Comparison of ENCODE assay signal across 14 cellular contexts in the genomic region with DNA sequence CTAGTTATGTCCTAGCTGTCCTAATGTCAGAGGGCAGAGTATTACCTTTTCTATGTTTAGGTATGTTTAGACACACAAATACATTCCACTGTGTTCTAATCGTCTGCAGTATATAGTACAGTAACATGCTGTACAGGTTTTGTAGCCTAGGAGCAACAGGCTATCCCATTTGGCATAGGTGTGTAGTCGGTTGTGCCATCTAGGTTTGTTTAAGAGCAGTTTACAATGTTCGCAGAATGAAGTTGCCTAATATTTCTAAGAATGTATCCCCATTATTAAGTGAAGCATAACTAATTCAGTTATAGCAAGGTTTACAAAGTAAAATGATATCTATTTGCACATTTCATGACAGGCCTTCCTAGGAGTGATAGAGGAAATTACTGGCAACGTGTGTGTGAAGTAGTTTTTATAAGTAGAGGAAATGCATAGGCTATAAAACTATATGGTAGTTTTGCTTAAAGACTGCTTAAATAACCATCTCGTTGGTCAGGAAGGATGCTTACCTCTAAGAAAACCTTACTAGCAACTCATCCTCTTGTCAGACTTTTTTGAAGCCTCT. TPM values are rescaled to one million over a fixed set of nuclear protein-coding genes. Genes with fewer than 3 reads are reported as not detected.
DNase-seq lines count a peak whose midpoint lies in the region; ATAC-seq and TF ChIP-seq lines count a peak whose summit lies in the region.
"Had no signal": no experiment of that assay in that cellular context is flagged by ENCODE, and none has a peak within 500 bp of the region (broad histone marks: within the 10 kb centered on the region; RNA-seq: fewer than 3 reads in every experiment).

No MANE protein-coding gene starts in this region.

- peak overlapping the region; percentile 71 for H3K4me2 ChIP-seq in DOHH2 (ENCODE audit: low read length)

- H3K4me3 Mint-ChIP-seq in CD4-positive, alpha-beta T cell, result peak overlapping the region; percentile 52
- peak overlapping the region; percentile 74 for H3K4me3 Mint-ChIP-seq in T-helper 2 cell treated with Interferon-gamma antibody and Interleukin-4, amounts not matched to agents 5 μg/mL and 100 μg/mL, for 36 hours

- no peaks in the 10 kb centered on the region for H3K9me3 ChIP-seq in CD4-positive, alpha-beta T cell (ENCODE audit: control insufficient read depth, low read length)
- H3K9me3 ChIP-seq in DOHH2 (ENCODE audit: control insufficient read depth, insufficient read depth, low read length), result no peaks in the 10 kb centered on the region
- H3K9me3 ChIP-seq in mucosa of rectum (ENCODE audit: control insufficient read depth in 2 of 2, low read length in 2 of 2), result no peaks in the 10 kb centered on the region
- H3K9me3 ChIP-seq: ascending aorta, right lobe of liver had no signal

- H3K4me1 ChIP-seq in DOHH2 (ENCODE audit: control insufficient read depth, low read length), result peaks cover 60% of the 10 kb centered on the region
- H3K4me1 ChIP-seq in mucosa of rectum (ENCODE audit: control insufficient read depth in 2 of 2, insufficient read depth in 2 of 2, low read length in 2 of 2), result peaks cover 2 to 15% of the 10 kb centered on the region in 2 donors

- no peaks in the 10 kb centered on the region for H4K20me1 ChIP-seq in DOHH2 (ENCODE audit: control insufficient read depth, insufficient read depth, low read depth, low read length)

- H3K4me3 ChIP-seq in DOHH2 (ENCODE audit: low read length) (peak overlapping the region; percentile 67), mucosa of rectum (ENCODE audit: low read length in 2 of 2) (no peak overlapping the region)
- H3K4me3 ChIP-seq: ascending aorta, right lobe of liver, SK-N-MC had no signal

- POLR2A ChIA-PET in CD4-positive, alpha-beta T cell (lab: Charles Lee), result interaction anchor here (1.7 kb wide), 1 partner anchor 65 kb away, joined by 8 read pairs; no protein-coding TSS in a partner anchor

- no peaks in the 10 kb centered on the region for H3K9me3 Mint-ChIP-seq in CD4-positive, alpha-beta T cell
- no peaks in the 10 kb centered on the region for H3K9me3 Mint-ChIP-seq in T-helper 2 cell treated with Interferon-gamma antibody and Interleukin-4, amounts not matched to agents 5 μg/mL and 100 μg/mL, for 36 hours

- H3F3A ChIP-seq in DOHH2 (ENCODE audit: control insufficient read depth, insufficient read depth), result peaks cover 23% of the 10 kb centered on the region

- H3K27ac ChIP-seq in CD4-positive, alpha-beta T cell (ENCODE audit: low read depth, low read length), result no peak overlapping the region
- H3K27ac ChIP-seq in DOHH2 (ENCODE audit: low read depth, low read length) (peak overlapping the region; percentile 40), mucosa of rectum (ENCODE audit: low read depth in 2 of 2, low read length in 2 of 2) (peak overlapping the region; percentile 2 to 3)
- H3K27ac ChIP-seq: ascending aorta, SK-N-MC had no signal

- intact Hi-C loops in CD4-positive, alpha-beta T cell (cut with DNase I, micrococcal nuclease), result no loop called here

- CTCF ChIA-PET in CD4-positive, alpha-beta T cell (lab: Charles Lee), result interaction anchor here (1.9 kb wide), 1 partner anchor 65 kb away, joined by 5 read pairs; no protein-coding TSS in a partner anchor

- no peaks in the 10 kb centered on the region for H3K9me2 ChIP-seq in DOHH2 (replicated peaks; ENCODE audit: control insufficient read depth, low read length)

- H3K79me2 ChIP-seq in DOHH2 (ENCODE audit: control insufficient read depth, low read length), result peaks cover 77% of the 10 kb centered on the region

- H3K36me3 ChIP-seq in DOHH2 (ENCODE audit: control insufficient read depth, low read length), result peaks cover 13% of the 10 kb centered on the region; the same call in 1 of the 2 replicates
- H3K36me3 ChIP-seq in mucosa of rectum (ENCODE audit: control insufficient read depth in 2 of 2, insufficient read depth in 2 of 2, low read length in 2 of 2), result no peaks in the 10 kb centered on the region
- H3K36me3 ChIP-seq: ascending aorta, right lobe of liver had no signal

- H3K27me3 ChIP-seq in CD4-positive, alpha-beta T cell (ENCODE audit: control insufficient read depth, insufficient read depth, low read length), result no peaks in the 10 kb centered on the region
- no peaks in the 10 kb centered on the region for H3K27me3 ChIP-seq in DOHH2 (ENCODE audit: control insufficient read depth, low read length)
- no peaks in the 10 kb centered on the region for H3K27me3 ChIP-seq in mucosa of rectum (ENCODE audit: control insufficient read depth in 2 of 2, insufficient read depth in 2 of 2, low read length in 2 of 2)
- H3K27me3 ChIP-seq: ascending aorta, right lobe of liver had no signal

- peaks cover 21% of the 10 kb centered on the region for H3K36me3 Mint-ChIP-seq in CD4-positive, alpha-beta T cell (ENCODE audit: low read depth)
- H3K36me3 Mint-ChIP-seq in T-helper 2 cell treated with Interferon-gamma antibody and Interleukin-4, amounts not matched to agents 5 μg/mL and 100 μg/mL, for 36 hours (ENCODE audit: low read depth), result peaks cover 12% of the 10 kb centered on the region

- TF ChIP-seq CTCF in CD4-positive, alpha-beta T cell (IDR thresholded peaks at IDR 0.05), result no peak
- TF ChIP-seq CTCF in DOHH2 (IDR thresholded peaks at IDR 0.05; ENCODE audit: low read depth, low read length, poor library complexity, severe bottlenecking), result no peak

- H3K4me1 Mint-ChIP-seq in CD4-positive, alpha-beta T cell (ENCODE audit: low read depth), result peaks cover 71% of the 10 kb centered on the region
- peaks cover 58% of the 10 kb centered on the region for H3K4me1 Mint-ChIP-seq in T-helper 2 cell treated with Interferon-gamma antibody and Interleukin-4, amounts not matched to agents 5 μg/mL and 100 μg/mL, for 36 hours (ENCODE audit: low read depth)

- ATAC-seq in CD4-positive, alpha-beta T cell (ENCODE audit: poor library complexity), result no peak
- no peak for ATAC-seq in HG03439 (IDR thresholded peaks at IDR 0.05; ENCODE audit: unreplicated experiment)
- ATAC-seq in GM21619 (IDR thresholded peaks at IDR 0.05; ENCODE audit: unreplicated experiment), result no peak
- no peak for ATAC-seq in HG03571 (IDR thresholded peaks at IDR 0.05; ENCODE audit: unreplicated experiment)
- ATAC-seq: right lobe of liver had no signal

- H3K27me3 Mint-ChIP-seq in CD4-positive, alpha-beta T cell, result no peaks in the 10 kb centered on the region
- no peaks in the 10 kb centered on the region for H3K27me3 Mint-ChIP-seq in T-helper 2 cell treated with Interferon-gamma antibody and Interleukin-4, amounts not matched to agents 5 μg/mL and 100 μg/mL, for 36 hours (ENCODE audit: low read depth)

- H3K27ac Mint-ChIP-seq in CD4-positive, alpha-beta T cell, result peak overlapping the region; percentile 93
- peak overlapping the region; percentile 84 for H3K27ac Mint-ChIP-seq in T-helper 2 cell treated with Interferon-gamma antibody and Interleukin-4, amounts not matched to agents 5 μg/mL and 100 μg/mL, for 36 hours

- H3K9ac ChIP-seq in mucosa of rectum (ENCODE audit: low read depth in 1 of 2, low read length in 2 of 2), result no peak overlapping the region

- no peak for DNase-seq in CD4-positive, alpha-beta T cell
- no peak for DNase-seq in T-helper 2 cell treated with Interferon-gamma antibody and Interleukin-4, amounts not matched to agents 5 μg/mL and 100 μg/mL, for 36 hours (ENCODE audit: low spot score)
- DNase-seq: activated CD4-positive, alpha-beta T cell treated with anti-CD3 and anti-CD28 coated beads for 48 hours; effector CD4-positive, alpha-beta T cell; NCI-H1436; NCI-H748 treated with DMSO at 0.1 percent for 48 hours; right lobe of liver had no signal

RNA-seq across cellular contexts. Expression of gene CREM, which starts 4.0 kb away (rescaled TPM):
- 10 to 100 TPM; 65.7 to 67.0 TPM for total RNA-seq in CD4-positive, alpha-beta T cell

RNA-seq across cellular contexts. Expression of gene CUL2, which starts 40.5 kb away (rescaled TPM):
- 10 to 100 TPM; 30.1 to 32.4 TPM for total RNA-seq in CD4-positive, alpha-beta T cell
